18 cellular contexts compared by ENCODE assay signal in the genomic region with DNA sequence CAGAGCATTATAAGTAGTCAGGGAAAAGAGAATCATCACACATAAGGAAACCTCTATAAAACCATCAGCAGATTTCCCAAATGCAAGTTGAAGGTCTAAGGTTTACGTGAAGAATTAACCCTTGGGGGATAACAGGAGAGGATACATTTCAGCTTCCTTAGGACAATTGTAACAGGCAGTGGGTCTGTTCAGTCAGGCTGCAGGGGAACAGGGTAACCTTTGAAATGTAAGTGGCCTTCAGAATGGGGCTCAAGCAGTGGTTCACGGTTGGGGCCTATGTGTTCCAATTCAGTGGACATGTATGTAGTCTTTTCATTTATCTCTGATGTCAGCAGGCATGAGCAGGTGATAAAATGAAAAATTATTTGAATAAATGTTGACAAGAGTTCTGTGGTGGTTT.
"Had no signal": no experiment of that assay in that cellular context is flagged by ENCODE, and none has a peak within 500 bp of the region (broad histone marks: within the 10 kb centered on the region; RNA-seq: fewer than 3 reads in every experiment).

No MANE protein-coding gene starts in this region.

- H3K4me1 ChIP-seq: esophagus muscularis mucosa, gastroesophageal sphincter, heart left ventricle, left lung, lower lobe of right lung had no signal

- H3K9me3 ChIP-seq: esophagus muscularis mucosa, gastroesophageal sphincter, left lung, lower lobe of right lung had no signal

- H3K4me3 ChIP-seq: coronary artery, dorsolateral prefrontal cortex, esophagus muscularis mucosa, gastroesophageal sphincter, heart left ventricle, hepatocyte, left lung, lower lobe of right lung had no signal

- DNase-seq: dermis blood vessel endothelial cell; dorsolateral prefrontal cortex; effector CD4-positive, alpha-beta T cell; effector memory CD4-positive, alpha-beta T cell; foreskin keratinocyte; heart left ventricle; hypothalamus; left cardiac atrium; left lung; left ventricle myocardium superior; lower lobe of right lung; mesendoderm; midbrain; naive thymus-derived CD4-positive, alpha-beta T cell had no signal

- H3K36me3 ChIP-seq: esophagus muscularis mucosa, gastroesophageal sphincter, heart left ventricle, left lung, lower lobe of right lung had no signal

- H3K27me3 ChIP-seq: dorsolateral prefrontal cortex, esophagus muscularis mucosa, foreskin keratinocyte, gastroesophageal sphincter, heart left ventricle, hepatocyte, left lung had no signal

- H3K27ac ChIP-seq: coronary artery, dorsolateral prefrontal cortex, esophagus muscularis mucosa, foreskin keratinocyte, gastroesophageal sphincter, heart left ventricle, hepatocyte, left lung, lower lobe of right lung had no signal
